Comparison of ENCODE assay signal across 9 cellular contexts in the genomic region with DNA sequence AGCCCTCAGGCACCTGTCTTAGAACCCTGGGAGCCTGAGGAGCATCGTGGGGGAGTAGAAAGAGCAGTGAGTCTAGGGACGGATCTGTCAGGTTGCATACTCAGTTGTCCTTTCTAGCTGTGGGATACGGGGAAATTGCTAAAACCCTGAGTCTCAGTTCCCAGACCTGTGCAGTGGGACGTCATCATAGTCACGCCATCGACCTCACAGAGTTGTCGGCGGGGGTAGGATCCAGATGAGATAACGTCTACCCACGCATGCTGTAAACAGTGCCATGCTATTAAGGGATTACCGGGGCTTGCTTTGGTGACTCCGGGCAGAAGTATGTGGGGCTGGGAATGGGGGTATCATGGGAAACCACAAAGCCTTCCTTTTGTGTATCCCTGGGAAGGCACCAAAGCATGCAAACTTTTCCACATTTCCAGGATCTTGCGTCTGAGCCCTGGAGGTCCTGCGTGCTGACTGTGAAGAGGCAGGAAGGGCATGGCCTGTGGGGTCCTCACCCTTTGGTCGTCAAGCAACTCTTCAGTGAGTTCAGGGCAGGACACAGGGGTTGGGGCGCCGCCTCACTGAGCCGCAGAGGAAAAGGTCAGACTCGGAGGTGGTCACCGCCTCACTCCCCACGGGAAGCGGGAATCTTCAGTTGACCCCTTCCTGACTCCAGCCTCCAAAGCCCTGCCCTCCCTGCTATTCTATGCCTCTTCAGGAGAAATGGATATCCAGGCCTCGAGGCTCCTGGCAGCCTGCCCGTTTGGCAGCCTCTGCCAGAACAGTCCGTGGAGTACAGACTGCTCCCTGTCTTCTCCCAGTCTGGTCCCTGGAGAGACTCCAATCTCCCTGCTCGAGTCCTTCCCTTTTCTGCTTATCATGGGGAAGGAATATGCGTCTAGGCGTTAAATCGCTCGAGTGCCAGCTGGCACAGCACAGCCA.
DNase-seq lines count a peak whose midpoint lies in the region; ATAC-seq and TF ChIP-seq lines count a peak whose summit lies in the region.
"Had no signal": no experiment of that assay in that cellular context is flagged by ENCODE, and none has a peak within 500 bp of the region (broad histone marks: within the 10 kb centered on the region; RNA-seq: fewer than 3 reads in every experiment).

No MANE protein-coding gene starts in this region.

- no peaks in the 10 kb centered on the region for H3K27me3 ChIP-seq in parathyroid adenoma (ENCODE audit: control insufficient read depth, insufficient read depth, low read length)
- H3K27me3 ChIP-seq: neutrophil had no signal

- in situ Hi-C loops in KBM-7 (cut with MboI; ENCODE audit: low pct_unique_long_range_greater_than_20kb, low sequenced_read_pairs) = loop anchor here (25.0 kb wide), 1 partner anchor 614 kb away; no protein-coding TSS in a partner anchor

- peak overlapping the region; percentile 84 for H3K27ac ChIP-seq in parathyroid adenoma
- H3K27ac ChIP-seq: neutrophil had no signal

- no peaks in the 10 kb centered on the region for H3K9me3 ChIP-seq in parathyroid adenoma (ENCODE audit: control insufficient read depth, low read length)
- H3K9me3 ChIP-seq: neutrophil had no signal

- peak overlapping the region; percentile 38 for H3K4me3 ChIP-seq in parathyroid adenoma (ENCODE audit: low read depth, low read length)

- ATAC-seq in GM21367 (IDR thresholded peaks at IDR 0.05; ENCODE audit: unreplicated experiment) = no peak
- no peak for ATAC-seq in HG03097 (IDR thresholded peaks at IDR 0.05; ENCODE audit: low FRiP score, unreplicated experiment)
- ATAC-seq in GM18498 (IDR thresholded peaks at IDR 0.05; ENCODE audit: unreplicated experiment) = no peak

- TF ChIP-seq CTCF in parathyroid adenoma (IDR thresholded peaks at IDR 0.05) = no peak

- no peaks in the 10 kb centered on the region for H3K36me3 ChIP-seq in parathyroid adenoma (ENCODE audit: control insufficient read depth, insufficient read depth, low read length)
- H3K36me3 ChIP-seq: neutrophil had no signal

- no peak overlapping the region for H3K9ac ChIP-seq in parathyroid adenoma

- peaks cover 9% of the 10 kb centered on the region for H3K4me1 ChIP-seq in parathyroid adenoma

- H2AFZ ChIP-seq in parathyroid adenoma = peak overlapping the region; percentile 70

- H3K79me2 ChIP-seq in parathyroid adenoma = no peaks in the 10 kb centered on the region

- peak overlapping the region; percentile 24 for H3K4me2 ChIP-seq in parathyroid adenoma (ENCODE audit: low read length)

- DNase-seq in KBM-7 (peak; percentile 29), SW480 (ENCODE audit: low spot score) (peak; percentile 83), foreskin melanocyte (peak; percentile 100)
- no peak for DNase-seq in activated CD4-positive, alpha-beta T cell treated with anti-CD3 and anti-CD28 coated beads for 4 hours

Comparison
In these comparisons a context has a peak if more than half of its experiments do, and no peak if none do; other contexts are left out.
1. DNase-seq: peak in KBM-7 (single experiment), SW480 (single experiment) and foreskin melanocyte (single experiment); none in activated CD4-positive, alpha-beta T cell treated with anti-CD3 and anti-CD28 coated beads for 4 hours (0 of 2).